ENCODE assay signal across 2 cellular contexts in genomic region chr10:78441704-78442103, GRCh38.
A peak's percentile ranks its signal among the peaks of the same experiment; 100 is the strongest.
TF ChIP-seq lines count a peak whose summit lies in the region.

No MANE protein-coding gene starts in this region.

TF ChIP-seq in A549, 52 proteins besides CTCF, POLR2A, EP300 and RAD21:
- TF ChIP-seq HES2 (IDR thresholded peaks at IDR 0.05) (no peak), RNF2 (IDR thresholded peaks at IDR 0.05; ENCODE audit: borderline replicate concordance, low read depth) (no peak), RARB (CRISPR knock-in tag; IDR thresholded peaks at IDR 0.05) (no peak)

TF ChIP-seq in IMR-90, 13 proteins besides CTCF, POLR2A, EP300 and RAD21:
- TF ChIP-seq CEBPB (IDR thresholded peaks at IDR 0.05; ENCODE audit: low read depth, low read length) (peak; percentile 32; the same call in 1 of the 2 replicates), FOS (IDR thresholded peaks at IDR 0.05; ENCODE audit: low read depth, low read length) (no peak), RCOR1 (IDR thresholded peaks at IDR 0.05; ENCODE audit: insufficient replicate concordance, low read length) (no peak), USF2 (IDR thresholded peaks at IDR 0.05; ENCODE audit: low read depth, low read length) (no peak), SMC3 (IDR thresholded peaks at IDR 0.05; ENCODE audit: low read depth, low read length) (no peak), MXI1 (IDR thresholded peaks at IDR 0.05; ENCODE audit: borderline replicate concordance, low read depth, low read length) (no peak)
